8 cellular contexts compared by ENCODE assay signal in genomic region chr3:136752327-136753111, GRCh38. TPM values are rescaled to one million over a fixed set of nuclear protein-coding genes. Genes with fewer than 3 reads are reported as not detected.
DNase-seq lines count a peak whose midpoint lies in the region; ATAC-seq and TF ChIP-seq lines count a peak whose summit lies in the region.

STAG1 (minus strand) TSS chr3:136752378; CDS start chr3:136630898, 121,480 bp downstream.

- in situ Hi-C loops in SK-MEL-5 (cut with HindIII; ENCODE audit: low pct_unique_long_range_greater_than_20kb, low sequenced_read_pairs): loop anchor here (25.0 kb wide), 1 partner anchor 260 kb away; no protein-coding TSS in a partner anchor

- H3K27me3 Mint-ChIP-seq in activated naive CD4-positive, alpha-beta T cell treated with anti-CD3 and anti-CD28 coated beads for 36 hours (ENCODE audit: low read depth): no peaks in the 10 kb centered on the region

- peaks cover 0 to 50% (median 15%) of the 10 kb centered on the region in 3 donors for H3K4me1 ChIP-seq in gastroesophageal sphincter

- H3K36me3 Mint-ChIP-seq in activated naive CD4-positive, alpha-beta T cell treated with anti-CD3 and anti-CD28 coated beads for 36 hours (ENCODE audit: low read depth): peaks cover 5% of the 10 kb centered on the region

- peak; percentile 99 for TF ChIP-seq CTCF in GM06990 (IDR thresholded peaks at IDR 0.05; ENCODE audit: insufficient read depth, low read length, poor library complexity, severe bottlenecking)
- TF ChIP-seq CTCF in HFF-Myc (IDR thresholded peaks at IDR 0.05; ENCODE audit: low read depth, low read length, missing control alignments): peak; percentile 86
- TF ChIP-seq CTCF in gastroesophageal sphincter (IDR thresholded peaks at IDR 0.05): peak; percentile 93 to 99 (median 98)

- CTCF ChIA-PET in activated naive CD4-positive, alpha-beta T cell treated with anti-CD3 and anti-CD28 coated beads for 36 hours (lab: Charles Lee): interaction anchor here (0.6 to 9.1 kb wide), 45 partner anchors 11 to 786 kb away, joined by 3 to 126 read pairs (median 4); partner anchors contain the start of genes MSL2, NCK1 and PPP2R3A

- peak; percentile 51 to 74 for TF ChIP-seq POLR2A in gastroesophageal sphincter (IDR thresholded peaks at IDR 0.05)

- peak; percentile 94 for ATAC-seq in gastroesophageal sphincter

- peaks cover 30% of the 10 kb centered on the region for H3K4me1 Mint-ChIP-seq in activated naive CD4-positive, alpha-beta T cell treated with anti-CD3 and anti-CD28 coated beads for 36 hours (ENCODE audit: low read depth)

- peak within 1 kb of the TSS; percentile 97 for H3K27ac Mint-ChIP-seq in activated naive CD4-positive, alpha-beta T cell treated with anti-CD3 and anti-CD28 coated beads for 36 hours

- H3K9me3 Mint-ChIP-seq in activated naive CD4-positive, alpha-beta T cell treated with anti-CD3 and anti-CD28 coated beads for 36 hours: no peaks in the 10 kb centered on the region

- H3K36me3 ChIP-seq in GM06990 (ENCODE audit: control insufficient read depth, insufficient read depth, low read length): no peaks in the 10 kb centered on the region
- no peaks in the 10 kb centered on the region for H3K36me3 ChIP-seq in gastroesophageal sphincter

- H3K27ac ChIP-seq in gastroesophageal sphincter: peak within 1 kb of the TSS; percentile 95 to 99 (median 99)

- intact Hi-C loops in activated naive CD4-positive, alpha-beta T cell treated with anti-CD3 and anti-CD28 coated beads for 36 hours (cut with micrococcal nuclease): loop anchor here (1.0 to 5.0 kb wide), 13 partner anchors 35 to 787 kb away; partner anchors contain the start of genes MSL2, NCK1, PCCB and PPP2R3A

- peak within 1 kb of the TSS; percentile 91 for H3K4me3 Mint-ChIP-seq in activated naive CD4-positive, alpha-beta T cell treated with anti-CD3 and anti-CD28 coated beads for 36 hours

- no peaks in the 10 kb centered on the region for H3K27me3 ChIP-seq in GM06990 (replicated peaks; ENCODE audit: control insufficient read depth, insufficient read depth, low read length)
- no peaks in the 10 kb centered on the region for H3K27me3 ChIP-seq in gastroesophageal sphincter

- peak; percentile 100 for DNase-seq in GM06990 (ENCODE audit: extremely low read depth, insufficient read length)
- peak; percentile 87 for DNase-seq in HFF-Myc (ENCODE audit: extremely low read depth, low read depth)
- DNase-seq in MV-4-11 (lab: John Stamatoyannopoulos, UW): peak; percentile 96
- DNase-seq in SK-MEL-5 (ENCODE audit: low read depth, low spot score): peak; percentile 97
- peak; percentile 99 for DNase-seq in activated naive CD4-positive, alpha-beta T cell treated with anti-CD3 and anti-CD28 coated beads for 36 hours
- peak; percentile 84 for DNase-seq in non-pigmented ciliary epithelial cell (ENCODE audit: low read depth)
- DNase-seq in superior temporal gyrus (ENCODE audit: extremely low spot score): peak; percentile 98

- WGBS in gastroesophageal sphincter (ENCODE audit: low coverage in 1 of 2), 2 donors: 0% methylated on average over 8 to 16 of the region's 78 CpGs

- TF ChIP-seq EP300 in gastroesophageal sphincter (IDR thresholded peaks at IDR 0.05): no peak

- no peaks in the 10 kb centered on the region for H3K9me3 ChIP-seq in gastroesophageal sphincter

- H3K4me3 ChIP-seq in GM06990 (replicated peaks; ENCODE audit: low read depth, low read length): peak within 1 kb of the TSS; percentile 87
- H3K4me3 ChIP-seq in HFF-Myc (replicated peaks; ENCODE audit: low read depth, low read length): peak within 1 kb of the TSS; percentile 76
- H3K4me3 ChIP-seq in gastroesophageal sphincter: peak within 1 kb of the TSS; percentile 59 to 83

RNA-seq across cellular contexts. Expression of gene STAG1, which starts in this region (rescaled TPM):
- 16.3 and 17.9 TPM in 2 replicates for total RNA-seq in SK-MEL-5 (2014; rRNA removed; shearing (Covaris generic))
- polyA plus RNA-seq in SK-MEL-5 (2015; cell fraction: cytosol; rRNA removed): 8.0 and 9.2 TPM in 2 replicates
- polyA plus RNA-seq in SK-MEL-5 (2015; cell fraction: nucleus; rRNA removed): 8.8 and 10.3 TPM in 2 replicates
- total RNA-seq in activated naive CD4-positive, alpha-beta T cell treated with anti-CD3 and anti-CD28 coated beads for 36 hours: 10 to 100 TPM; 28.0 to 29.7 TPM
- 10 to 100 TPM; 39.3 to 53.3 (median 51.3) TPM for total RNA-seq in gastroesophageal sphincter

Comparison
In these comparisons a context has a peak if more than half of its experiments do, and no peak if none do; other contexts are left out.
1. Peak in every context shown above with its lines: DNase-seq, ATAC-seq, H3K4me3 ChIP-seq and H3K27ac ChIP-seq.